In genomic region chr1:8095584-8095983, GRCh38 we compare ENCODE assay signal across 16 cellular contexts.
DNase-seq lines count a peak whose midpoint lies in the region; ATAC-seq, FAIRE-seq and TF ChIP-seq lines count a peak whose summit lies in the region.
"Had no signal": no experiment of that assay in that cellular context is flagged by ENCODE, and none has a peak within 500 bp of the region (broad histone marks: within the 10 kb centered on the region; RNA-seq: fewer than 3 reads in every experiment).

No MANE protein-coding gene starts in this region.

- CTCF ChIA-PET in H1 (lab: Charles Lee; ENCODE audit: partially characterized antibody) = no interaction called here

- no peak overlapping the region for H4K91ac ChIP-seq in H1 (replicated peaks; ENCODE audit: insufficient read length, low read length)

- no peak for TF ChIP-seq CTCF in H1 (IDR thresholded peaks at IDR 0.05; ENCODE audit: control extremely low read depth in 1 of 3, insufficient read depth in 1 of 3, low read depth in 1 of 3, low read length in 3 of 3)
- no peak for TF ChIP-seq CTCF in vagina (IDR thresholded peaks at IDR 0.05)

- H2BK5ac ChIP-seq in H1 (ENCODE audit: low read depth, low read length) = no peak overlapping the region

- H3K36me3 Mint-ChIP-seq in activated CD4-positive, alpha-beta T cell treated with anti-CD3 and anti-CD28 coated beads, Interleukin-2, amount 10 ng/mL, durations not matched to agents 24 days and 14 days (ENCODE audit: low read depth) = no peaks in the 10 kb centered on the region

- H2AFZ ChIP-seq in H1 (ENCODE audit: low read length) = no peak overlapping the region

- H3K4me2 ChIP-seq in H1 (ENCODE audit: insufficient read depth in 1 of 2, low read depth in 2 of 2, low read length in 2 of 2) = no peak overlapping the region

- no peak overlapping the region for H3K27ac Mint-ChIP-seq in activated CD4-positive, alpha-beta T cell treated with anti-CD3 and anti-CD28 coated beads, Interleukin-2, amount 10 ng/mL, durations not matched to agents 24 days and 14 days
- H3K27ac Mint-ChIP-seq: stimulated activated naive CD8-positive, alpha-beta T cell treated with anti-CD3 and anti-CD28 coated beads, Interleukin-15, amount 100 ng/mL, for 72 hours had no signal

- H3K27me3 ChIP-seq in H1 (replicated peaks in 1 of 4; ENCODE audit: control insufficient read depth in 3 of 4, extremely low read depth in 1 of 4, insufficient read depth in 3 of 4, low read length in 3 of 4) = no peaks in the 10 kb centered on the region
- H3K27me3 ChIP-seq in vagina = no peaks in the 10 kb centered on the region
- H3K27me3 ChIP-seq: cardiac muscle cell, sigmoid colon had no signal

- no peaks in the 10 kb centered on the region for H4K20me1 ChIP-seq in H1 (replicated peaks in 1 of 2; ENCODE audit: control insufficient read depth in 1 of 2, insufficient read depth in 2 of 2, low read length in 2 of 2)

- peaks cover 4% of the 10 kb centered on the region for H3K27me3 Mint-ChIP-seq in activated CD4-positive, alpha-beta T cell treated with anti-CD3 and anti-CD28 coated beads, Interleukin-2, amount 10 ng/mL, durations not matched to agents 24 days and 14 days

- no peak overlapping the region for H4K8ac ChIP-seq in H1 (ENCODE audit: extremely low read depth, insufficient read depth, low read length)

- no peak for TF ChIP-seq RAD21 in H1 (IDR thresholded peaks at IDR 0.05 in 1 of 2, conservative IDR thresholded peaks at IDR 0.05 in 1 of 2; ENCODE audit: low read depth in 2 of 2, low read length in 2 of 2)

- 95% methylated on average over 5 of the region's 5 CpGs; no CpG with 5 or more reads in 1 of the 2 experiments for WGBS in H1 (ENCODE audit: extremely low coverage in 1 of 2, insufficient coverage in 1 of 2, insufficient read length in 1 of 2, insufficient replicate concordance in 2 of 2, low coverage in 1 of 2, low lambda C conversion rate in 2 of 2, missing lambda C conversion rate in 1 of 2), 2 experiments
- WGBS in mesodermal cell (ENCODE audit: insufficient coverage in 2 of 2), 2 experiments = 93 to 100% methylated on average over 1 to 3 of the region's 5 CpGs

- no peaks in the 10 kb centered on the region for H3K9me3 ChIP-seq in H1 (ENCODE audit: insufficient read depth in 2 of 2, low read depth in 1 of 2, low read length in 1 of 2)
- no peaks in the 10 kb centered on the region for H3K9me3 ChIP-seq in mesodermal cell (ENCODE audit: control insufficient read depth, low read length)
- H3K9me3 ChIP-seq in vagina = no peaks in the 10 kb centered on the region
- H3K9me3 ChIP-seq: sigmoid colon had no signal

- no peak overlapping the region for H3K14ac ChIP-seq in H1 (ENCODE audit: insufficient read length)

- H3K56ac ChIP-seq in H1 (replicated peaks; ENCODE audit: insufficient read length, low read depth, low read length) = no peak overlapping the region

- H3K27ac ChIP-seq in H1 (ENCODE audit: low read depth, low read length) = no peak overlapping the region
- H3K27ac ChIP-seq in mesodermal cell (ENCODE audit: low read depth, low read length, severe bottlenecking) = peak overlapping the region; percentile 17
- H3K27ac ChIP-seq in vagina = peak overlapping the region; percentile 90
- H3K27ac ChIP-seq: cardiac muscle cell had no signal

- H3K4me1 ChIP-seq in H1 (replicated peaks in 1 of 4; ENCODE audit: control insufficient read depth in 3 of 4, insufficient read depth in 4 of 4, low read length in 3 of 4) = no peaks in the 10 kb centered on the region
- H3K4me1 ChIP-seq in mesodermal cell (ENCODE audit: control insufficient read depth, insufficient read depth, low read length, poor library complexity, severe bottlenecking) = peaks cover 55% of the 10 kb centered on the region
- peaks cover 45% of the 10 kb centered on the region for H3K4me1 ChIP-seq in vagina

- H3K4me1 Mint-ChIP-seq in activated CD4-positive, alpha-beta T cell treated with anti-CD3 and anti-CD28 coated beads, Interleukin-2, amount 10 ng/mL, durations not matched to agents 24 days and 14 days = peaks cover 39% of the 10 kb centered on the region

- no peaks in the 10 kb centered on the region for H3K9me3 Mint-ChIP-seq in activated CD4-positive, alpha-beta T cell treated with anti-CD3 and anti-CD28 coated beads, Interleukin-2, amount 10 ng/mL, durations not matched to agents 24 days and 14 days
- H3K9me3 Mint-ChIP-seq: natural killer cell treated with Interleukin-12 subunit alpha and Interleukin-12 subunit beta and Interleukin-15 and Interleukin-18, amount 100 ng/mL, for 72 hours; stimulated activated naive CD8-positive, alpha-beta T cell treated with anti-CD3 and anti-CD28 coated beads, Interleukin-15, amount 100 ng/mL, for 72 hours had no signal

- H3K79me2 ChIP-seq in H1 (ENCODE audit: control insufficient read depth in 1 of 2, insufficient read depth in 2 of 2, low read length in 2 of 2) = no peaks in the 10 kb centered on the region

- H4K5ac ChIP-seq in H1 (ENCODE audit: insufficient read length, low read depth, low read length) = no peak overlapping the region

- no peaks in the 10 kb centered on the region for H3K23me2 ChIP-seq in H1 (ENCODE audit: low read depth, low read length)

- no peak overlapping the region for H3K18ac ChIP-seq in H1 (ENCODE audit: extremely low read depth, low read length)

- H2BK12ac ChIP-seq in H1 (ENCODE audit: low read depth, low read length) = no peak overlapping the region

- no peak overlapping the region for H2BK120ac ChIP-seq in H1 (replicated peaks; ENCODE audit: low read depth, low read length)

- H2BK15ac ChIP-seq in H1 (ENCODE audit: low read length) = no peak overlapping the region

- H2BK20ac ChIP-seq in H1 (ENCODE audit: low read length) = no peak overlapping the region

- H3K23ac ChIP-seq in H1 (ENCODE audit: insufficient read length) = no peak overlapping the region

- intact Hi-C loops in activated CD4-positive, alpha-beta T cell treated with anti-CD3 and anti-CD28 coated beads, Interleukin-2, amount 10 ng/mL, durations not matched to agents 24 days and 14 days (cut with micrococcal nuclease) = loop anchor here (5.0 kb wide), 2 partner anchors 72 to 153 kb away; partner anchors contain the start of gene TNFRSF9
- intact Hi-C loops in vagina (cut with DNase I) = no loop called here

- no peak for TF ChIP-seq EP300 in H1 (IDR thresholded peaks at IDR 0.05; ENCODE audit: borderline replicate concordance in 1 of 2, low read depth in 2 of 2, low read length in 2 of 2)

- no peaks in the 10 kb centered on the region for H3K36me3 ChIP-seq in H1 (ENCODE audit: control insufficient read depth in 2 of 4, insufficient read depth in 4 of 4, low read length in 3 of 4)
- H3K36me3 ChIP-seq in mesodermal cell (ENCODE audit: control insufficient read depth, insufficient read depth, low read length) = no peaks in the 10 kb centered on the region
- no peaks in the 10 kb centered on the region for H3K36me3 ChIP-seq in vagina
- H3K36me3 ChIP-seq: cardiac muscle cell, sigmoid colon had no signal

- no peak overlapping the region for H3K4ac ChIP-seq in H1 (replicated peaks; ENCODE audit: insufficient read length, low read depth, low read length)

- no peaks in the 10 kb centered on the region for H3K79me1 ChIP-seq in H1 (ENCODE audit: low read depth, low read length)

- no peak for ATAC-seq in HG03280 (IDR thresholded peaks at IDR 0.05; ENCODE audit: unreplicated experiment)
- ATAC-seq: left cardiac atrium; natural killer cell treated with Interleukin-12 subunit alpha and Interleukin-12 subunit beta and Interleukin-15 and Interleukin-18, amount 100 ng/mL, for 72 hours; stimulated activated naive CD8-positive, alpha-beta T cell treated with anti-CD3 and anti-CD28 coated beads, Interleukin-15, amount 100 ng/mL, for 72 hours had no signal

- peak overlapping the region; percentile 29 for H3K4me3 Mint-ChIP-seq in activated CD4-positive, alpha-beta T cell treated with anti-CD3 and anti-CD28 coated beads, Interleukin-2, amount 10 ng/mL, durations not matched to agents 24 days and 14 days

- POLR2A ChIA-PET in H1 (lab: Charles Lee; ENCODE audit: partially characterized antibody) = no interaction called here

- no peak overlapping the region for H2AK5ac ChIP-seq in H1 (ENCODE audit: low read depth, low read length)

- DNase-seq in activated CD4-positive, alpha-beta T cell treated with anti-CD3 and anti-CD28 coated beads, Interleukin-2, amount 10 ng/mL, durations not matched to agents 24 days and 14 days = no peak
- no peak for DNase-seq in activated CD4-positive, alpha-beta T cell treated with anti-CD3 and anti-CD28 coated beads for 48 hours
- DNase-seq in H1 (ENCODE audit: low read depth in 1 of 2, low spot score in 2 of 2) (no peak), vagina (ENCODE audit: extremely low spot score in 2 of 2) (no peak), NCI-H446 treated with DMSO at 0.1 percent for 48 hours (lab: John Stamatoyannopoulos, UW) (no peak), NCI-H1694 treated with DMSO at 0.1 percent for 48 hours (lab: John Stamatoyannopoulos, UW) (no peak)
- DNase-seq: COR-L47; left cardiac atrium; NCI-H187; sigmoid colon; stimulated activated naive CD8-positive, alpha-beta T cell treated with anti-CD3 and anti-CD28 coated beads, Interleukin-15, amount 100 ng/mL, for 72 hours had no signal

- H3K4me3 ChIP-seq in H1 (ENCODE audit: extremely low read depth in 1 of 4, insufficient read depth in 2 of 4, low read depth in 3 of 4, low read length in 4 of 4) = no peak overlapping the region
- H3K4me3 ChIP-seq in mesodermal cell (ENCODE audit: extremely low read depth, insufficient read depth, low read length, poor library complexity, severe bottlenecking) = no peak overlapping the region
- H3K4me3 ChIP-seq in vagina = no peak overlapping the region
- H3K4me3 ChIP-seq: cardiac muscle cell, sigmoid colon had no signal

- no peak for TF ChIP-seq POLR2A in H1 (IDR thresholded peaks at IDR 0.05; ENCODE audit: control extremely low read depth in 1 of 2, low read depth in 2 of 2, low read length in 2 of 2)
- no peak for TF ChIP-seq POLR2A in vagina (IDR thresholded peaks at IDR 0.05)

- H3K9ac ChIP-seq in H1 (replicated peaks in 1 of 4; ENCODE audit: extremely low read depth in 1 of 4, low read depth in 3 of 4, low read length in 3 of 4) = no peak overlapping the region

- FAIRE-seq in H1 (lab: Jason Lieb, UNC) = no peak
- FAIRE-seq: endometrium had no signal

TF ChIP-seq in H1, 55 proteins besides CTCF, POLR2A, EP300 and RAD21:
- TF ChIP-seq KDM1A (IDR thresholded peaks at IDR 0.05; ENCODE audit: borderline replicate concordance, low read length) (0 out of 2 replicates have a peak, but pooled peaks have one; percentile 21), CTBP2 (IDR thresholded peaks at IDR 0.05; ENCODE audit: borderline replicate concordance, insufficient read depth, insufficient read length, low read length) (no peak), TBP (IDR thresholded peaks at IDR 0.05; ENCODE audit: low read depth, low read length) (no peak), ASH2L (IDR thresholded peaks at IDR 0.05; ENCODE audit: low read length) (no peak), BACH1 (IDR thresholded peaks at IDR 0.05; ENCODE audit: low read length) (no peak), CHD1 (IDR thresholded peaks at IDR 0.05; ENCODE audit: low read depth, low read length) (no peak), TAF1 (IDR thresholded peaks at IDR 0.05; ENCODE audit: low read depth, low read length) (no peak), RBBP5 (IDR thresholded peaks at IDR 0.05; ENCODE audit: borderline replicate concordance, low read depth, low read length) (no peak)
